ENCODE assay signal across 26 cellular contexts in genomic region chr7:12550956-12551355, GRCh38. TPM values are rescaled to one million over a fixed set of nuclear protein-coding genes. Genes with fewer than 3 reads are reported as not detected.
DNase-seq lines count a peak whose midpoint lies in the region; ATAC-seq and TF ChIP-seq lines count a peak whose summit lies in the region.
"Had no signal": no experiment of that assay in that cellular context is flagged by ENCODE, and none has a peak within 500 bp of the region (broad histone marks: within the 10 kb centered on the region; RNA-seq: fewer than 3 reads in every experiment).

No MANE protein-coding gene starts in this region.

- TF ChIP-seq POLR2A in IMR-90 (IDR thresholded peaks at IDR 0.05; ENCODE audit: low read depth, low read length), result no peak

- BruUV-seq in IMR-90 (replicated peaks; lab: Mats Ljungman, UMichigan) (no TSS peak), Calu3 (replicated peaks; lab: Mats Ljungman, UMichigan) (no TSS peak)

- no peak overlapping the region for H3K18ac ChIP-seq in IMR-90 (ENCODE audit: low read depth, low read length)

- no peaks in the 10 kb centered on the region for H3K36me3 ChIP-seq in IMR-90 (ENCODE audit: control insufficient read depth, insufficient read depth, low read length)

- H3K9me3 ChIP-seq in IMR-90 (ENCODE audit: control insufficient read depth, insufficient read depth, low read length), result no peaks in the 10 kb centered on the region

- H3K27me3 Mint-ChIP-seq in Calu3 (ENCODE audit: unreplicated experiment), result no peaks in the 10 kb centered on the region
- H3K27me3 Mint-ChIP-seq: CD4-positive, alpha-beta T cell had no signal

- no peak overlapping the region for H3K27ac ChIP-seq in IMR-90 (ENCODE audit: insufficient read depth, low read length)
- H3K27ac ChIP-seq: PC-9 had no signal

- no peak overlapping the region for H3K9ac ChIP-seq in IMR-90 (ENCODE audit: low read depth, low read length)

- H3K79me1 ChIP-seq in IMR-90 (ENCODE audit: low read depth in 1 of 2, low read length in 2 of 2), result no peaks in the 10 kb centered on the region

- no peak overlapping the region for H4K8ac ChIP-seq in IMR-90 (ENCODE audit: low read depth in 2 of 2, low read length in 2 of 2)

- H3K27ac Mint-ChIP-seq in Calu3 (ENCODE audit: unreplicated experiment), result no peak overlapping the region
- H3K27ac Mint-ChIP-seq: activated naive CD4-positive, alpha-beta T cell treated with anti-CD3 and anti-CD28 coated beads, Interleukin-2, amount 50 U/mL, for 24 hours; CD4-positive, alpha-beta T cell; H9; stimulated activated effector memory CD8-positive, alpha-beta T cell treated with anti-CD3 and anti-CD28 coated beads, Interleukin-12 subunit alpha, Interleukin-12 subunit beta, amount 100 ng/mL, for 72 hours; WTC11 had no signal

- H3K56ac ChIP-seq in IMR-90 (ENCODE audit: extremely low read depth, insufficient read depth, low read length), result no peak overlapping the region

- no peak overlapping the region for H2AFZ ChIP-seq in IMR-90 (replicated peaks; ENCODE audit: low read length, poor library complexity)
- H2AFZ ChIP-seq: PC-9 had no signal

- H3K27me3 ChIP-seq in IMR-90 (ENCODE audit: control insufficient read depth, insufficient read depth, low read length), result no peaks in the 10 kb centered on the region

- no peak overlapping the region for H3K4me3 Mint-ChIP-seq in Calu3 (ENCODE audit: low read depth, unreplicated experiment)
- H3K4me3 Mint-ChIP-seq: activated naive CD4-positive, alpha-beta T cell treated with anti-CD3 and anti-CD28 coated beads, Interleukin-2, amount 50 U/mL, for 24 hours; CD4-positive, alpha-beta T cell; H9; stimulated activated effector memory CD8-positive, alpha-beta T cell treated with anti-CD3 and anti-CD28 coated beads, Interleukin-12 subunit alpha, Interleukin-12 subunit beta, amount 100 ng/mL, for 72 hours; WTC11 had no signal

- intact Hi-C loops in IMR-90 (cut with micrococcal nuclease), result no loop called here
- intact Hi-C loops in Calu3 (cut with micrococcal nuclease; ENCODE audit: unreplicated experiment), result no loop called here

- peaks cover 11% of the 10 kb centered on the region for H3K4me1 Mint-ChIP-seq in Calu3 (ENCODE audit: low read depth, unreplicated experiment)
- H3K4me1 Mint-ChIP-seq: activated naive CD4-positive, alpha-beta T cell treated with anti-CD3 and anti-CD28 coated beads, Interleukin-2, amount 50 U/mL, for 24 hours; H9; stimulated activated effector memory CD8-positive, alpha-beta T cell treated with anti-CD3 and anti-CD28 coated beads, Interleukin-12 subunit alpha, Interleukin-12 subunit beta, amount 100 ng/mL, for 72 hours had no signal

- H3K4me3 ChIP-seq in IMR-90 (ENCODE audit: insufficient read depth, low read depth, low read length), result no peak overlapping the region
- no peak overlapping the region for H3K4me3 ChIP-seq in skeletal muscle cell (ENCODE audit: low read depth, low read length)
- H3K4me3 ChIP-seq: PC-9 had no signal

- POLR2A ChIA-PET in IMR-90 (lab: Charles Lee; ENCODE audit: unreplicated experiment), result no interaction called here

- H2AK5ac ChIP-seq in IMR-90 (ENCODE audit: low read depth, low read length), result no peak overlapping the region

- no peak overlapping the region for H3K4ac ChIP-seq in IMR-90 (ENCODE audit: low read depth, low read length)

- no peak overlapping the region for H2BK20ac ChIP-seq in IMR-90 (ENCODE audit: low read depth, low read length)

- dilution Hi-C loops in IMR-90 (cut with HindIII; ENCODE audit: low sequenced_read_pairs, unreplicated experiment), result no loop called here

- no peak overlapping the region for H4K91ac ChIP-seq in IMR-90 (ENCODE audit: insufficient read depth, low read depth, low read length)

- H2BK120ac ChIP-seq in IMR-90 (ENCODE audit: low read depth, low read length), result no peak overlapping the region

- no peak overlapping the region for H3K4me2 ChIP-seq in IMR-90 (ENCODE audit: low read depth, low read length)
- H3K4me2 ChIP-seq: PC-9 had no signal

- no CpG with 5 or more reads among the region's 4 CpGs for WGBS in IMR-90 (ENCODE audit: extremely low coverage in 2 of 2, insufficient read length in 1 of 2), 2 experiments

- ATAC-seq in IMR-90 (ENCODE audit: low read depth), result no peak; the same call in 1 of the 2 replicates
- ATAC-seq: left cardiac atrium; stimulated activated effector memory CD8-positive, alpha-beta T cell treated with anti-CD3 and anti-CD28 coated beads, Interleukin-12 subunit alpha, Interleukin-12 subunit beta, amount 100 ng/mL, for 72 hours; WTC11 had no signal

- no peak overlapping the region for H2BK15ac ChIP-seq in IMR-90 (ENCODE audit: low read depth, low read length)

- H3K9me1 ChIP-seq in IMR-90 (ENCODE audit: insufficient read depth, low read length), result no peaks in the 10 kb centered on the region

- no peak for TF ChIP-seq CTCF in IMR-90 (conservative IDR thresholded peaks at IDR 0.05; ENCODE audit: low read depth, low read length)
- TF ChIP-seq CTCF in Calu3 (IDR thresholded peaks at IDR 0.05; ENCODE audit: unreplicated experiment), result no peak

- no peak for TF ChIP-seq RAD21 in IMR-90 (IDR thresholded peaks at IDR 0.05; ENCODE audit: low read length)

- H3K23ac ChIP-seq in IMR-90 (ENCODE audit: low read depth, low read length), result no peak overlapping the region

- H3K4me1 ChIP-seq in IMR-90 (ENCODE audit: control insufficient read depth, insufficient read depth, low read length), result no peaks in the 10 kb centered on the region

- no peaks in the 10 kb centered on the region for H3K9me3 Mint-ChIP-seq in Calu3 (ENCODE audit: low read depth, unreplicated experiment)
- H3K9me3 Mint-ChIP-seq: activated naive CD4-positive, alpha-beta T cell treated with anti-CD3 and anti-CD28 coated beads, Interleukin-2, amount 50 U/mL, for 24 hours; CD4-positive, alpha-beta T cell; H9; stimulated activated effector memory CD8-positive, alpha-beta T cell treated with anti-CD3 and anti-CD28 coated beads, Interleukin-12 subunit alpha, Interleukin-12 subunit beta, amount 100 ng/mL, for 72 hours had no signal

- no peak overlapping the region for H2AK9ac ChIP-seq in IMR-90 (replicated peaks; ENCODE audit: low read depth, low read length, poor library complexity)

- H4K20me1 ChIP-seq in IMR-90 (ENCODE audit: insufficient read depth, low read length), result no peaks in the 10 kb centered on the region

- H3K36me3 Mint-ChIP-seq in Calu3 (ENCODE audit: insufficient read depth, unreplicated experiment), result no peaks in the 10 kb centered on the region
- H3K36me3 Mint-ChIP-seq: activated naive CD4-positive, alpha-beta T cell treated with anti-CD3 and anti-CD28 coated beads, Interleukin-2, amount 50 U/mL, for 24 hours; stimulated activated effector memory CD8-positive, alpha-beta T cell treated with anti-CD3 and anti-CD28 coated beads, Interleukin-12 subunit alpha, Interleukin-12 subunit beta, amount 100 ng/mL, for 72 hours; WTC11 had no signal

- CTCF ChIA-PET in IMR-90 (lab: Yijun Ruan, JAX), result interaction anchor here (0.6 to 0.7 kb wide), 2 partner anchors 85 to 503 kb away, joined by 3 to 8 read pairs; no protein-coding TSS in a partner anchor
- CTCF ChIA-PET in Calu3 (lab: Charles Lee), result interaction anchor here (0.5 to 1.1 kb wide), 3 partner anchors 17 to 34 kb away, joined by 3 to 5 read pairs (median 3); no protein-coding TSS in a partner anchor

- DNase-seq in AG20443 (ENCODE audit: low spot score) (peak; percentile 28), IMR-90 (peak; percentile 28), fibroblast of peridontal ligament (ENCODE audit: extremely low read depth) (peak; percentile 79), skeletal muscle cell (ENCODE audit: low read depth) (peak; percentile 24), NCI-H345 treated with DMSO at 0.1 percent for 48 hours (lab: John Stamatoyannopoulos, UW; ENCODE audit: unreplicated experiment) (no peak), Calu3 (no peak)
- DNase-seq in activated CD4-positive, CD25-positive, alpha-beta regulatory T cell (lab: John Stamatoyannopoulos, UW), result no peak
- DNase-seq: aorta; CD4-positive, alpha-beta T cell; cerebellar nuclear complex; DMS 273 treated with DMSO at 0.1 percent for 48 hours; GDM1; glutamatergic neuron; H9; left cardiac atrium; mammary epithelial cell; NCI-H1436 treated with DMSO at 0.1 percent for 48 hours; NCI-H524; NK-92 treated with Interleukin-12 subunit alpha and Interleukin-12 subunit beta, amount 100 ng/mL, for 24 hours; PC-9; Right ventricle myocardium superior; stimulated activated CD4-positive, alpha-beta T cell treated with anti-CD3 and anti-CD28 coated beads, Interleukin-2, amount 100 ng/mL, for 48 hours; T1000 had no signal

- in situ Hi-C loops in IMR-90 (cut with MboI; ENCODE audit: low sequenced_read_pairs), result no loop called here

- H2BK5ac ChIP-seq in IMR-90 (ENCODE audit: low read depth, low read length, poor library complexity, severe bottlenecking), result no peak overlapping the region

- H4K5ac ChIP-seq in IMR-90 (ENCODE audit: low read depth, low read length), result no peak overlapping the region

- no peak overlapping the region for H3K14ac ChIP-seq in IMR-90 (replicated peaks; ENCODE audit: low read depth, low read length)

TF ChIP-seq in IMR-90, 13 proteins besides CTCF, POLR2A, EP300 and RAD21 (continues in another document):
- TF ChIP-seq MXI1 (IDR thresholded peaks at IDR 0.05; ENCODE audit: borderline replicate concordance, low read depth, low read length) (no peak), MAZ (IDR thresholded peaks at IDR 0.05; ENCODE audit: borderline replicate concordance, low read depth, low read length) (no peak), RFX5 (IDR thresholded peaks at IDR 0.05; ENCODE audit: low read depth, low read length) (no peak), RCOR1 (IDR thresholded peaks at IDR 0.05; ENCODE audit: insufficient replicate concordance, low read length) (no peak), CEBPB (IDR thresholded peaks at IDR 0.05; ENCODE audit: low read depth, low read length) (no peak)
- TF ChIP-seq, protein P1, sequence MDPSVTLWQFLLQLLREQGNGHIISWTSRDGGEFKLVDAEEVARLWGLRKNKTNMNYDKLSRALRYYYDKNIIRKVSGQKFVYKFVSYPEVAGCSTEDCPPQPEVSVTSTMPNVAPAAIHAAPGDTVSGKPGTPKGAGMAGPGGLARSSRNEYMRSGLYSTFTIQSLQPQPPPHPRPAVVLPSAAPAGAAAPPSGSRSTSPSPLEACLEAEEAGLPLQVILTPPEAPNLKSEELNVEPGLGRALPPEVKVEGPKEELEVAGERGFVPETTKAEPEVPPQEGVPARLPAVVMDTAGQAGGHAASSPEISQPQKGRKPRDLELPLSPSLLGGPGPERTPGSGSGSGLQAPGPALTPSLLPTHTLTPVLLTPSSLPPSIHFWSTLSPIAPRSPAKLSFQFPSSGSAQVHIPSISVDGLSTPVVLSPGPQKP (IDR thresholded peaks at IDR 0.05; ENCODE audit: borderline replicate concordance, low read depth, low read length), result no peak

RNA-seq across cellular contexts. Expression of gene SCIN, which starts 19.6 kb away (rescaled TPM):
- total RNA-seq in IMR-90 (2012; rRNA removed), result under 0.01 TPM in 1 of 2 replicates, not detected in the other
- polyA plus RNA-seq in IMR-90 (2012; rRNA removed), result 0.05 TPM in 1 of 2 replicates, not detected in the other
- not detected in 2 replicates for polyA plus RNA-seq in IMR-90 (2012; cell fraction: cytosol; rRNA removed)
- polyA plus RNA-seq in IMR-90 (2012; cell fraction: nucleus; rRNA removed; ENCODE audit: low replicate concordance), result not detected in 2 replicates
- 22.6 and 28.3 TPM in 2 replicates for total RNA-seq in Calu3 (2022)
- total RNA-seq: mammary epithelial cell had no signal
- polyA plus RNA-seq: mammary epithelial cell had no signal

Comparison
In these comparisons a context has a peak if more than half of its experiments do, and no peak if none do; other contexts are left out.
1. DNase-seq: peak in AG20443 (single experiment), IMR-90 (single experiment), fibroblast of peridontal ligament (single experiment) and skeletal muscle cell (single experiment); none in NCI-H345 treated with DMSO at 0.1 percent for 48 hours (single experiment), Calu3 (single experiment) and activated CD4-positive, CD25-positive, alpha-beta regulatory T cell (0 of 4).
2. RNA of gene SCIN, which starts 19.6 kb away (total RNA-seq): 22.6 to 28.3 TPM in Calu3; under 0.01 TPM in IMR-90; every median in the first group is over 10 times any median in the second.